Comparison of ENCODE assay signal across 8 cellular contexts in the genomic region with DNA sequence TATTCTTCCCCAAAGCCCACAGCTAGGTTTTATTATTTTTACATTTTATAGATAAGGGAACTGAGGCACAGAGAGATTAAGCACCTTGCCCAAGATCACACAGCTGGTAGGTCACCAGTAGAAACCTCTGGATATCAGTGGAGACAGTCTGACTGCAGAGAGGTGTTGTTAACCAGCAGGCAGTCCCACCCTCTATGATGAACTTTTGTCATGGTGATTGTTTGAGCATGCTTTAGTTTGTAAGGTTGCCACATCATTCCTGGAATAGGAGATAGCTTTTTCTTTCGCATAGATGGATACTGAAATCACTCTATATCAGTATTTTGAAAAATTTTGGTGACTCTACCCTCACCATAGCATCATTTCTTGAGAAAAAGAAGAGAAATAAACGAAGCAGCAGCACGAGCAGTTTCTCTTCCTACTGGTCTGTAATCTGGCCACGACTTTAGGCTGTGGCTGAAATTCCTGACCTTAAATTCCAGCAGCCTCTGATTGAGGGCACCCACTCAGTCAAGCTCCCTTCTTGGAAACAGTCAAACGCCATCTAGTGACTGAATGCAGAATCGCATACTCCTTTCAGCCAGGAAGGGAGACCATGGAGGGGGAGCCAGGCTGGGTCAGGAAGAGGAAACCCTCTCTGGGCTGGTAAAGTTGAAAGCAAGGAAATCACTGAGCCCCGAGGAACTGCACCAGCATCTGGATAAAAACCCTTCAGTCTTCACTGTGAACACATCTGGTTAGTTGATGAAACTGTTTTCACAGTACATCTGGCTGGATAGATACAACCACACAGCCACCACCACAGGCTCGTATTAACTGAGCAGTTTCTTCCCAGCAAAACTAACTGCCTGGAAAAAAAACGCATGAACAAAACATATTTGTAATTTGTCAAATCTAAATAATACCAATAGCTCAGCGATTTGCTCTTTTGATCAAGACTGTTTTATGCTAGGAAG.
DNase-seq lines count a peak whose midpoint lies in the region; ATAC-seq, FAIRE-seq and TF ChIP-seq lines count a peak whose summit lies in the region.

No MANE protein-coding gene starts in this region.

- H3K4me1 ChIP-seq in HepG2 (ENCODE audit: insufficient read depth, low read length) = no peaks in the 10 kb centered on the region

- no peak for TF ChIP-seq POLR2A in HepG2 (IDR thresholded peaks at IDR 0.05; ENCODE audit: insufficient read depth in 1 of 2, low read depth in 2 of 2, low read length in 2 of 2)

- peak; percentile 49 to 65 for ATAC-seq in activated CD4-positive, CD25-positive, alpha-beta regulatory T cell treated with anti-CD3 and anti-CD28 coated beads, Interleukin-2, amount 50 U/mL, for 24 hours
- ATAC-seq in HepG2 = peak; percentile 98
- no peak for ATAC-seq in HG03565 (IDR thresholded peaks at IDR 0.05; ENCODE audit: unreplicated experiment)

- POLR2A ChIA-PET in HepG2 (lab: Yijun Ruan, JAX) = no interaction called here

- CTCF ChIA-PET in HepG2 (lab: Yijun Ruan, JAX; ENCODE audit: low intra/inter-chr PET ratio, low total read pairs) = interaction anchor here (1.3 kb wide), 1 partner anchor 102 kb away, joined by 3 read pairs; no protein-coding TSS in a partner anchor

- no TSS peak for BruUV-seq in HepG2 (replicated peaks; lab: Mats Ljungman, UMichigan)

- WGBS in HepG2 (ENCODE audit: low lambda C conversion rate) = 7% methylated on average over 10 of the region's 10 CpGs

- H3K4me2 ChIP-seq in HepG2 (ENCODE audit: low read depth, low read length) = no peak overlapping the region

- TF ChIP-seq RAD21 in HepG2 (CRISPR knock-in tag; IDR thresholded peaks at IDR 0.05) = peak; percentile 61

- H4K20me1 ChIP-seq in HepG2 (ENCODE audit: insufficient read depth, low read length) = no peaks in the 10 kb centered on the region

- no peaks in the 10 kb centered on the region for H3K27me3 ChIP-seq in HepG2 (ENCODE audit: control insufficient read depth in 1 of 2, insufficient read depth in 2 of 2, low read length in 2 of 2)

- peaks cover 7% of the 10 kb centered on the region; the same call in 1 of the 2 replicates for H3K9me3 ChIP-seq in HepG2 (ENCODE audit: low read length)

- H3K4me3 ChIP-seq in choroid plexus epithelial cell (ENCODE audit: low read depth, low read length) (no peak overlapping the region), HepG2 (replicated peaks in 1 of 3; ENCODE audit: insufficient read depth in 1 of 3, low read depth in 2 of 3, low read length in 3 of 3) (no peak overlapping the region)

- TF ChIP-seq CTCF in choroid plexus epithelial cell (conservative IDR thresholded peaks at IDR 0.05; ENCODE audit: low read depth, low read length) (peak; percentile 76), HepG2 (CRISPR knock-in tag; IDR thresholded peaks at IDR 0.05) (peak; percentile 91)

- no peaks in the 10 kb centered on the region for H3K36me3 ChIP-seq in HepG2 (replicated peaks in 1 of 2; ENCODE audit: control insufficient read depth in 1 of 2, insufficient read depth in 2 of 2, low read length in 2 of 2)

- DNase-seq in NCI-H748 (lab: John Stamatoyannopoulos, UW; ENCODE audit: unreplicated experiment) (peak; percentile 54), NCI-H748 treated with DMSO at 0.1 percent for 48 hours (lab: John Stamatoyannopoulos, UW) (no peak), NCI-H2029 treated with DMSO at 0.1 percent for 48 hours (lab: John Stamatoyannopoulos, UW) (peak; percentile 21), choroid plexus epithelial cell (ENCODE audit: low read depth) (peak; percentile 79), HepG2 (ENCODE audit: low spot score) (peak; percentile 73)
- peak; percentile 29 to 44 (median 41) for DNase-seq in stimulated activated CD4-positive, alpha-beta T cell treated with anti-CD3 and anti-CD28 coated beads, TNF-alpha, amount 100 ng/mL, for 24 hours (ENCODE audit: low read depth in 3 of 3)

- H3K9ac ChIP-seq in HepG2 (ENCODE audit: insufficient read depth, low read depth, low read length) = no peak overlapping the region

- in situ Hi-C loops in HepG2 (cut with HindIII; ENCODE audit: extremely low pct_ligation_motif_present, low pct_unique_long_range_greater_than_20kb) = no loop called here

- intact Hi-C loops in HepG2 (cut with micrococcal nuclease; ENCODE audit: unreplicated experiment) = loop anchor here (10.0 kb wide), 1 partner anchor 984 kb away; no protein-coding TSS in a partner anchor

- no peak overlapping the region for H2AFZ ChIP-seq in HepG2 (ENCODE audit: low read length)

- no peak overlapping the region for H3K27ac ChIP-seq in HepG2 (ENCODE audit: extremely low read length, insufficient read depth, low read length)

- TF ChIP-seq EP300 in HepG2 (IDR thresholded peaks at IDR 0.05; ENCODE audit: low read depth in 2 of 2, low read length in 2 of 2) = no peak
- TF ChIP-seq EP300 in HepG2 (CRISPR knock-in tag; IDR thresholded peaks at IDR 0.05; ENCODE audit: borderline replicate concordance) = no peak

- FAIRE-seq in HepG2 (lab: Jason Lieb, UNC) = peak; percentile 72

- H3K79me2 ChIP-seq in HepG2 (ENCODE audit: insufficient read depth, low read length) = no peaks in the 10 kb centered on the region

TF ChIP-seq in HepG2, 621 proteins besides CTCF, POLR2A, EP300 and RAD21 (continues in another document):
- TF ChIP-seq SPEN (CRISPR knock-in tag; IDR thresholded peaks at IDR 0.05; ENCODE audit: low read depth) = 0 out of 2 replicates have a peak, but pooled peaks have one; percentile 35
- TF ChIP-seq ZNF431 (CRISPR knock-in tag; IDR thresholded peaks at IDR 0.05; ENCODE audit: borderline replicate concordance, low read depth) = no peak
- TF ChIP-seq ZNF607 (CRISPR knock-in tag; IDR thresholded peaks at IDR 0.05; ENCODE audit: borderline replicate concordance) = no peak
- no peak for TF ChIP-seq ZFP82 (CRISPR knock-in tag; IDR thresholded peaks at IDR 0.05; ENCODE audit: borderline replicate concordance)
- TF ChIP-seq MYPOP (CRISPR knock-in tag; IDR thresholded peaks at IDR 0.05) = no peak
- 0 out of 2 replicates have a peak, but pooled peaks have one; percentile 48 for TF ChIP-seq FOXO4 (CRISPR knock-in tag; conservative IDR thresholded peaks at IDR 0.05)
- TF ChIP-seq ZBTB21 (CRISPR knock-in tag; IDR thresholded peaks at IDR 0.05) = no peak
- no peak for TF ChIP-seq ZNF543 (CRISPR knock-in tag; IDR thresholded peaks at IDR 0.05)
- TF ChIP-seq, protein P1, sequence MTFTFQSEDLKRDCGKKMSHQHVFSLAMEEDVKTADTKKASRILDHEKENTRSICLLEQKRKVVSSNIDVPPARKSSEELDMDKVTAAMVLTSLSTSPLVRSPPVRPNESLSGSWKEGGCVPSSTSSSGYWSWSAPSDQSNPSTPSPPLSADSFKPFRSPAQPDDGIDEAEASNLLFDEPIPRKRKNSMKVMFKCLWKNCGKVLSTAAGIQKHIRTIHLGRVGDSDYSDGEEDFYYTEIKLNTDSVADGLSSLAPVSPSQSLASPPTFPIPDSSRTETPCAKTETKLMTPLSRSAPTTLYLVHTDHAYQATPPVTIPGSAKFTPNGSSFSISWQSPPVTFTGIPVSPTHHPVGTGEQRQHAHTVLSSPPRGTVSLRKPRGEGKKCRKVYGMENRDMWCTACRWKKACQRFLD (CRISPR knock-in tag; IDR thresholded peaks at IDR 0.05; ENCODE audit: borderline replicate concordance) = no peak
- TF ChIP-seq TAF1 (CRISPR knock-in tag; IDR thresholded peaks at IDR 0.05) = no peak
- no peak for TF ChIP-seq KMT2B (CRISPR knock-in tag; IDR thresholded peaks at IDR 0.05)
- no peak for TF ChIP-seq PITX1 (CRISPR knock-in tag; IDR thresholded peaks at IDR 0.05)
- TF ChIP-seq, protein P2, sequence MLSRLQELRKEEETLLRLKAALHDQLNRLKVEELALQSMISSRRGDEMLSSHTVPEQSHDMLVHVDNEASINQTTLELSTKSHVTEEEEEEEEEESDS (CRISPR knock-in tag; IDR thresholded peaks at IDR 0.05; ENCODE audit: borderline replicate concordance) = no peak
- TF ChIP-seq PREB (CRISPR knock-in tag; IDR thresholded peaks at IDR 0.05) = no peak
- 0 out of 2 replicates have a peak, but pooled peaks have one; percentile 37 for TF ChIP-seq ZNF605 (CRISPR knock-in tag; IDR thresholded peaks at IDR 0.05)
- TF ChIP-seq KAT8 (CRISPR knock-in tag; IDR thresholded peaks at IDR 0.05) = no peak
- TF ChIP-seq PHF20 (CRISPR knock-in tag; IDR thresholded peaks at IDR 0.05) = no peak
- TF ChIP-seq MTA3 (CRISPR knock-in tag; IDR thresholded peaks at IDR 0.05) = no peak
- no peak for TF ChIP-seq ARNT (IDR thresholded peaks at IDR 0.05)
